9 cellular contexts compared by ENCODE assay signal in the genomic region with DNA sequence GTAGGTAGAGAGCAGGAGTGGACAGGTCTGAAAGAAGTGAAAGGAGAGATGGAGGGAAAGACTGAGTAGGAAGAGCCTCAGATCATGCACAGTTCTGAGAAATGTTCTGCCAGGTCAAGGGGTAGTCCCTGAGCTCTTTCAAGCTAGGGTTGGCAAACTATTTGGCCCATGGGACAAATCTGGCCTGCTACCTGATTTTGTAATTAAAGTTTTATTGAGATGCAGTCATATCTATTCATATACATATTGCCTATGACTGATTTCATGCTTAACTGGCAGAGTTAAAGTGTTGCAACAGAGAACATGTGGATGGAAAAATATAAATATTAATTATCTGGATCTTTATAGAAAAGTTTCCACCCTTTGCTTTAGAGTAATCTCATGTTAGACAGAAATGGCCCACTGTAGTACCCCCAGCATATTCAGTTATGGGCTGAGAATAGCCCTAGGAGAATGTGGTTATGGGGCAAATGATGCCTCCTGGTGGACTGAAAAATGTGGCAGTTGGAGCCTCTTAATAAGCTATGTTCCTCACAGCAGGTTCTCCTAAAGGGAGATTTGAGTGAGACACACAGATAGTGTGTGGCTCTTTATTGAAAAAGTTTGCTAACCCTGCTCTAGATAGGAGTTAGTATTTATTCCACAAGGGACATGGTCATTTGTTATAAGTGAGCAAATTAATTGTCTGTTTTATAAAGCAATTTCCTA.
DNase-seq lines count a peak whose midpoint lies in the region; ATAC-seq and TF ChIP-seq lines count a peak whose summit lies in the region.
"Had no signal": no experiment of that assay in that cellular context is flagged by ENCODE, and none has a peak within 500 bp of the region (broad histone marks: within the 10 kb centered on the region; RNA-seq: fewer than 3 reads in every experiment).

No MANE protein-coding gene starts in this region.

- H3K27me3 ChIP-seq in heart left ventricle (no peaks in the 10 kb centered on the region), right atrium auricular region (no peaks in the 10 kb centered on the region)

- peaks cover 11% of the 10 kb centered on the region for H3K27me3 Mint-ChIP-seq in activated T-helper 2 cell treated with anti-CD3 and anti-CD28 coated beads, Interferon-gamma antibody, Interleukin-2, Interleukin-4, amounts not matched to agents 10 μg/mL and 5 μg/mL and 100 μg/mL, durations not matched to agents 14 hours and 24 hours and 36 hours (ENCODE audit: low read depth)
- H3K27me3 Mint-ChIP-seq: activated naive CD4-positive, alpha-beta T cell treated with anti-CD3 and anti-CD28 coated beads, Interleukin-2, amount 50 U/mL, for 24 hours had no signal

- H3K4me1 ChIP-seq in heart left ventricle (peaks cover 0 to 12% (median 0%) of the 10 kb centered on the region in 12 donors), right atrium auricular region (no peaks in the 10 kb centered on the region)

- H3K4me1 Mint-ChIP-seq in activated T-helper 2 cell treated with anti-CD3 and anti-CD28 coated beads, Interferon-gamma antibody, Interleukin-2, Interleukin-4, amounts not matched to agents 10 μg/mL and 5 μg/mL and 100 μg/mL, durations not matched to agents 14 hours and 24 hours and 36 hours (ENCODE audit: low read depth): peaks cover 2% of the 10 kb centered on the region
- H3K4me1 Mint-ChIP-seq: activated naive CD4-positive, alpha-beta T cell treated with anti-CD3 and anti-CD28 coated beads, Interleukin-2, amount 50 U/mL, for 24 hours had no signal

- H3K36me3 ChIP-seq in heart left ventricle: no peaks in the 10 kb centered on the region
- H3K36me3 ChIP-seq in right atrium auricular region: no peaks in the 10 kb centered on the region

- H3K27ac ChIP-seq in heart left ventricle: no peak overlapping the region
- H3K27ac ChIP-seq in right atrium auricular region: no peak overlapping the region

- no peak overlapping the region for H3K4me3 Mint-ChIP-seq in activated T-helper 2 cell treated with anti-CD3 and anti-CD28 coated beads, Interferon-gamma antibody, Interleukin-2, Interleukin-4, amounts not matched to agents 10 μg/mL and 5 μg/mL and 100 μg/mL, durations not matched to agents 14 hours and 24 hours and 36 hours (ENCODE audit: low read depth)
- H3K4me3 Mint-ChIP-seq: activated naive CD4-positive, alpha-beta T cell treated with anti-CD3 and anti-CD28 coated beads, Interleukin-2, amount 50 U/mL, for 24 hours had no signal

- no peak for DNase-seq in heart left ventricle
- DNase-seq in right atrium auricular region (ENCODE audit: low spot score): no peak
- peak; percentile 37 for DNase-seq in RPMI7951 (ENCODE audit: low read depth)
- DNase-seq in left ventricle myocardium superior: no peak
- no peak for DNase-seq in activated T-helper 2 cell treated with anti-CD3 and anti-CD28 coated beads, Interferon-gamma antibody, Interleukin-2, Interleukin-4, amounts not matched to agents 10 μg/mL and 5 μg/mL and 100 μg/mL, durations not matched to agents 14 hours and 24 hours and 36 hours (ENCODE audit: low spot score)
- DNase-seq in T-helper 9 cell: no peak
- DNase-seq in DMS79 treated with DMSO at 0.1 percent for 48 hours (lab: John Stamatoyannopoulos, UW): no peak

- H3K9me3 ChIP-seq in heart left ventricle (no peaks in the 10 kb centered on the region), right atrium auricular region (no peaks in the 10 kb centered on the region)

- H3K4me3 ChIP-seq in heart left ventricle: no peak overlapping the region
- H3K4me3 ChIP-seq in right atrium auricular region: no peak overlapping the region

- no peak overlapping the region for H3K27ac Mint-ChIP-seq in activated T-helper 2 cell treated with anti-CD3 and anti-CD28 coated beads, Interferon-gamma antibody, Interleukin-2, Interleukin-4, amounts not matched to agents 10 μg/mL and 5 μg/mL and 100 μg/mL, durations not matched to agents 14 hours and 24 hours and 36 hours
- H3K27ac Mint-ChIP-seq: activated naive CD4-positive, alpha-beta T cell treated with anti-CD3 and anti-CD28 coated beads, Interleukin-2, amount 50 U/mL, for 24 hours had no signal

- ATAC-seq in heart left ventricle (peak in 2 of 4 donors; percentile 16 to 33), HG02870 (IDR thresholded peaks at IDR 0.05; ENCODE audit: unreplicated experiment) (peak; percentile 70), left ventricle myocardium superior (peak; percentile 41)

- H3K36me3 Mint-ChIP-seq in activated T-helper 2 cell treated with anti-CD3 and anti-CD28 coated beads, Interferon-gamma antibody, Interleukin-2, Interleukin-4, amounts not matched to agents 10 μg/mL and 5 μg/mL and 100 μg/mL, durations not matched to agents 14 hours and 24 hours and 36 hours (ENCODE audit: low read depth): no peaks in the 10 kb centered on the region
- H3K36me3 Mint-ChIP-seq: activated naive CD4-positive, alpha-beta T cell treated with anti-CD3 and anti-CD28 coated beads, Interleukin-2, amount 50 U/mL, for 24 hours had no signal

- no peak for TF ChIP-seq POLR2A in heart left ventricle (IDR thresholded peaks at IDR 0.05)

- intact Hi-C loops in heart left ventricle (cut with DNase I): loop anchor here in 9 of 10 donors (2.0 to 10.0 kb wide), 5 partner anchors 96 to 461 kb away; no protein-coding TSS in a partner anchor
- intact Hi-C loops in left ventricle myocardium superior (cut with micrococcal nuclease): loop anchor here (10.0 kb wide), 1 partner anchor 99 kb away; no protein-coding TSS in a partner anchor
- intact Hi-C loops in activated T-helper 2 cell treated with anti-CD3 and anti-CD28 coated beads, Interferon-gamma antibody, Interleukin-2, Interleukin-4, amounts not matched to agents 10 μg/mL and 5 μg/mL and 100 μg/mL, durations not matched to agents 14 hours and 24 hours and 36 hours (cut with micrococcal nuclease): loop anchor here (1.0 to 10.0 kb wide), 2 partner anchors 97 to 459 kb away; no protein-coding TSS in a partner anchor

- peak in 11 of 12 donors; percentile 27 to 53 (median 42) for TF ChIP-seq CTCF in heart left ventricle (IDR thresholded peaks at IDR 0.05)
- TF ChIP-seq CTCF in right atrium auricular region (IDR thresholded peaks at IDR 0.05): peak in 1 of 2 donors; percentile 54

- H3K9me3 Mint-ChIP-seq in activated T-helper 2 cell treated with anti-CD3 and anti-CD28 coated beads, Interferon-gamma antibody, Interleukin-2, Interleukin-4, amounts not matched to agents 10 μg/mL and 5 μg/mL and 100 μg/mL, durations not matched to agents 14 hours and 24 hours and 36 hours: no peaks in the 10 kb centered on the region
- H3K9me3 Mint-ChIP-seq: activated naive CD4-positive, alpha-beta T cell treated with anti-CD3 and anti-CD28 coated beads, Interleukin-2, amount 50 U/mL, for 24 hours had no signal
